In genomic region chr7:45181286-45181960, GRCh38 we compare ENCODE assay signal across 17 cellular contexts. TPM values are rescaled to one million over a fixed set of nuclear protein-coding genes. Genes with fewer than 3 reads are reported as not detected.
DNase-seq lines count a peak whose midpoint lies in the region; TF ChIP-seq lines count a peak whose summit lies in the region.
"Had no signal": no experiment of that assay in that cellular context is flagged by ENCODE, and none has a peak within 500 bp of the region (broad histone marks: within the 10 kb centered on the region; RNA-seq: fewer than 3 reads in every experiment).

No MANE protein-coding gene starts in this region.

- no peak for TF ChIP-seq CTCF in Peyer's patch (IDR thresholded peaks at IDR 0.05)
- TF ChIP-seq CTCF in spleen (IDR thresholded peaks at IDR 0.05 in 8 of 11, conservative IDR thresholded peaks at IDR 0.05 in 3 of 11), result no peak

- no peaks in the 10 kb centered on the region for H3K9me3 ChIP-seq in Peyer's patch
- no peaks in the 10 kb centered on the region for H3K9me3 ChIP-seq in spleen
- H3K9me3 ChIP-seq: BLaER1 had no signal

- no peak for TF ChIP-seq POLR2A in Peyer's patch (IDR thresholded peaks at IDR 0.05)
- no peak for TF ChIP-seq POLR2A in spleen (IDR thresholded peaks at IDR 0.05)

- intact Hi-C loops in spleen (cut with DNase I; ENCODE audit: low total_unique reads), result no loop called here

- H3K4me3 ChIP-seq in Peyer's patch, result no peak overlapping the region
- no peak overlapping the region for H3K4me3 ChIP-seq in spleen
- H3K4me3 ChIP-seq: BLaER1, K562 had no signal

- H3K36me3 ChIP-seq in Peyer's patch (no peaks in the 10 kb centered on the region), spleen (no peaks in the 10 kb centered on the region)
- H3K36me3 ChIP-seq: BLaER1 had no signal

- 81 to 90% (median 86%) methylated on average over 7 of the region's 7 CpGs for WGBS in spleen, 5 donors

- H3K27ac ChIP-seq in Peyer's patch (no peak overlapping the region), spleen (no peak overlapping the region)
- H3K27ac ChIP-seq: BLaER1 had no signal

- H3K27me3 ChIP-seq in Peyer's patch (no peaks in the 10 kb centered on the region), spleen (replicated peaks in 1 of 7) (peaks cover 0 to 15% (median 0%) of the 10 kb centered on the region in 7 donors)
- H3K27me3 ChIP-seq: BLaER1 had no signal

- peak; percentile 46 for DNase-seq in activated CD8-positive, alpha-beta memory T cell treated with anti-CD3 and anti-CD28 coated beads, Interleukin-2, amount 50 U/mL, for 48 hours
- no peak for DNase-seq in activated CD8-positive, alpha-beta memory T cell treated with anti-CD3 and anti-CD28 coated beads for 24 hours
- peak in 2 of 3 donors; percentile 31 to 40 for DNase-seq in Peyer's patch
- DNase-seq in mesenteric fat pad (ENCODE audit: low spot score), result peak; percentile 62
- DNase-seq in spleen, result peak; percentile 46
- DNase-seq in GF-D8 (lab: John Stamatoyannopoulos, UW), result no peak
- no peak for DNase-seq in hippocampal formation (lab: John Stamatoyannopoulos, UW)
- no peak for DNase-seq in NCI-H1417 (lab: John Stamatoyannopoulos, UW)
- DNase-seq: CD8-positive, alpha-beta memory T cell; GDM1; NCI-H1930; NCI-H2171; NCI-H446 treated with DMSO at 0.1 percent for 48 hours; NCI-H748 treated with DMSO at 0.1 percent for 48 hours; PC-3 had no signal

- H3K4me1 ChIP-seq in Peyer's patch, result no peaks in the 10 kb centered on the region
- no peaks in the 10 kb centered on the region for H3K4me1 ChIP-seq in spleen
- H3K4me1 ChIP-seq: BLaER1 had no signal

RNA-seq across cellular contexts. Expression of gene RAMP3, which starts 23.8 kb away (rescaled TPM):
- total RNA-seq in Peyer's patch, result 10 to 100 TPM in 3 of 4 donors, 1 to 10 TPM in 1; 8.6 to 89.1 (median 20.1) TPM
- total RNA-seq in mesenteric fat pad, result 49.2 TPM
- total RNA-seq in spleen, result 10 to 100 TPM in 5 of 7 donors, 1 to 10 TPM in 2; 6.3 to 27.8 (median 11.8) TPM
- polyA plus RNA-seq in spleen, result 10 to 100 TPM; 14.2 to 21.6 (median 18.9) TPM
- total RNA-seq: CD8-positive, alpha-beta memory T cell; K562; PC-3 had no signal
- polyA plus RNA-seq: CD8-positive, alpha-beta memory T cell; K562 had no signal

Comparison
In these comparisons a context has a peak if more than half of its experiments do, and no peak if none do; other contexts are left out.
1. DNase-seq: peak in activated CD8-positive, alpha-beta memory T cell treated with anti-CD3 and anti-CD28 coated beads, Interleukin-2, amount 50 U/mL, for 48 hours (single experiment), Peyer's patch (2 of 3), mesenteric fat pad (single experiment) and spleen (single experiment); none in activated CD8-positive, alpha-beta memory T cell treated with anti-CD3 and anti-CD28 coated beads for 24 hours (single experiment), GF-D8 (single experiment), hippocampal formation (0 of 2) and NCI-H1417 (0 of 3).